In genomic region chr2:54632733-54633692, GRCh38 we compare ENCODE assay signal across 10 cellular contexts.
A peak's percentile ranks its signal among the peaks of the same experiment; 100 is the strongest.
DNase-seq lines count a peak whose midpoint lies in the region; ATAC-seq and TF ChIP-seq lines count a peak whose summit lies in the region.
"Had no signal": no experiment of that assay in that cellular context is flagged by ENCODE, and none has a peak within 500 bp of the region (broad histone marks: within the 10 kb centered on the region; RNA-seq: fewer than 3 reads in every experiment).

No MANE protein-coding gene starts in this region.

- no peaks in the 10 kb centered on the region for H3K9me3 Mint-ChIP-seq in stimulated activated naive CD8-positive, alpha-beta T cell treated with anti-CD3 and anti-CD28 coated beads, Interleukin-15, Interleukin-2, amounts not matched to agents 100 ng/mL and 50 ng/mL, for 24 hours
- H3K9me3 Mint-ChIP-seq in mesothelial cell of epicardium, result no peaks in the 10 kb centered on the region

- no peak overlapping the region for H3K4me3 Mint-ChIP-seq in stimulated activated naive CD8-positive, alpha-beta T cell treated with anti-CD3 and anti-CD28 coated beads, Interleukin-15, Interleukin-2, amounts not matched to agents 100 ng/mL and 50 ng/mL, for 24 hours
- H3K4me3 Mint-ChIP-seq in mesothelial cell of epicardium, result no peak overlapping the region

- peak overlapping the region; percentile 34 for H3K27ac ChIP-seq in caudate nucleus (ENCODE audit: low read depth, low read length)

- H3K27ac Mint-ChIP-seq in stimulated activated naive CD8-positive, alpha-beta T cell treated with anti-CD3 and anti-CD28 coated beads, Interleukin-15, Interleukin-2, amounts not matched to agents 100 ng/mL and 50 ng/mL, for 24 hours, result peak overlapping the region; percentile 66
- H3K27ac Mint-ChIP-seq in mesothelial cell of epicardium, result peak overlapping the region; percentile 80

- no peak for ATAC-seq in stimulated activated naive CD8-positive, alpha-beta T cell treated with anti-CD3 and anti-CD28 coated beads, Interleukin-15, Interleukin-2, amounts not matched to agents 100 U/mL and 50 U/mL, for 24 hours

- no peaks in the 10 kb centered on the region for H3K27me3 Mint-ChIP-seq in stimulated activated naive CD8-positive, alpha-beta T cell treated with anti-CD3 and anti-CD28 coated beads, Interleukin-15, Interleukin-2, amounts not matched to agents 100 ng/mL and 50 ng/mL, for 24 hours
- no peaks in the 10 kb centered on the region for H3K27me3 Mint-ChIP-seq in mesothelial cell of epicardium (ENCODE audit: low read depth)

- no peak for TF ChIP-seq CTCF in mesothelial cell of epicardium (IDR thresholded peaks at IDR 0.05; ENCODE audit: unreplicated experiment)

- peaks cover 64% of the 10 kb centered on the region for H3K36me3 Mint-ChIP-seq in stimulated activated naive CD8-positive, alpha-beta T cell treated with anti-CD3 and anti-CD28 coated beads, Interleukin-15, Interleukin-2, amounts not matched to agents 100 ng/mL and 50 ng/mL, for 24 hours (ENCODE audit: low read depth)
- peaks cover 50% of the 10 kb centered on the region for H3K36me3 Mint-ChIP-seq in mesothelial cell of epicardium

- H3K4me1 Mint-ChIP-seq in stimulated activated naive CD8-positive, alpha-beta T cell treated with anti-CD3 and anti-CD28 coated beads, Interleukin-15, Interleukin-2, amounts not matched to agents 100 ng/mL and 50 ng/mL, for 24 hours (ENCODE audit: low read depth), result peaks cover 40% of the 10 kb centered on the region
- H3K4me1 Mint-ChIP-seq in mesothelial cell of epicardium, result peaks cover 40% of the 10 kb centered on the region

- DNase-seq in stimulated activated naive CD8-positive, alpha-beta T cell treated with anti-CD3 and anti-CD28 coated beads, Interleukin-15, Interleukin-2, amounts not matched to agents 100 U/mL and 50 U/mL, for 24 hours, result no peak
- no peak for DNase-seq in caudate nucleus (lab: John Stamatoyannopoulos, UW)
- no peak for DNase-seq in mesothelial cell of epicardium (ENCODE audit: low spot score in 2 of 2, unreplicated experiment in 2 of 2)
- no peak for DNase-seq in middle frontal gyrus (ENCODE audit: extremely low spot score, low spot score)
- no peak for DNase-seq in HuH-7 (ENCODE audit: low spot score)
- DNase-seq in hippocampal formation (lab: John Stamatoyannopoulos, UW), result no peak
- DNase-seq in stimulated activated CD4-positive, alpha-beta T cell treated with anti-CD3 and anti-CD28 coated beads, Interleukin-12 subunit alpha, Interleukin-12 subunit beta, amount 100 ng/mL, for 4 hours, result no peak
- DNase-seq: activated effector memory CD4-positive, alpha-beta T cell treated with anti-CD3 and anti-CD28 coated beads, Interleukin-2, amount 50 U/mL, for 16 hours; DMS153 had no signal
